ENCODE assay signal across 9 cellular contexts in genomic region chr4:153710681-153711080, GRCh38. TPM values are rescaled to one million over a fixed set of nuclear protein-coding genes. Genes with fewer than 3 reads are reported as not detected.
"Had no signal": no experiment of that assay in that cellular context is flagged by ENCODE, and none has a peak within 500 bp of the region (broad histone marks: within the 10 kb centered on the region; RNA-seq: fewer than 3 reads in every experiment).

No MANE protein-coding gene starts in this region.

- H3K27ac ChIP-seq: HL-60 had no signal

- FAIRE-seq: HepG2, HTR-8/SVneo, K562 had no signal

- DNase-seq: IMR-90, KBM-7 had no signal

- H3K4me3 ChIP-seq: K562 had no signal

RNA-seq across cellular contexts. Expression of gene TLR2, which starts 26.6 kb away (rescaled TPM):
- total RNA-seq: HT-29, HT1080 had no signal
- polyA plus RNA-seq: K562 had no signal

RNA-seq across cellular contexts. Expression of gene RNF175, which starts 49.1 kb away (rescaled TPM):
- total RNA-seq: HepG2, HT-29, HT1080, IMR-90, K562 had no signal
- polyA plus RNA-seq: HepG2, IgD-negative memory B cell, IMR-90, K562 had no signal
